In genomic region chr3:79358327-79358726, GRCh38 we compare ENCODE assay signal across 18 cellular contexts.
A peak's percentile ranks its signal among the peaks of the same experiment; 100 is the strongest.
DNase-seq lines count a peak whose midpoint lies in the region; ATAC-seq and TF ChIP-seq lines count a peak whose summit lies in the region.
"Had no signal": no experiment of that assay in that cellular context is flagged by ENCODE, and none has a peak within 500 bp of the region (broad histone marks: within the 10 kb centered on the region; RNA-seq: fewer than 3 reads in every experiment).

No MANE protein-coding gene starts in this region.

- H3K4me3 ChIP-seq in GM23338 (no peak overlapping the region), prostate gland (no peak overlapping the region), spleen (no peak overlapping the region)
- H3K4me3 ChIP-seq: A549; BLaER1 treated with 17β-estradiol and CSF1 and Interleukin-3, amounts not matched to agents 10 nM and 100 nM had no signal

- H3K4me3 Mint-ChIP-seq in GM23338 = no peak overlapping the region
- no peak overlapping the region for H3K4me3 Mint-ChIP-seq in nephron progenitor cell
- H3K4me3 Mint-ChIP-seq: B cell; CD4-positive, alpha-beta T cell; CD8-positive, alpha-beta T cell had no signal

- no peaks in the 10 kb centered on the region for H3K79me2 ChIP-seq in GM23338 (replicated peaks; ENCODE audit: insufficient read depth)

- H3K27ac Mint-ChIP-seq in GM23338 (0 out of 2 replicates have a peak overlapping the region, but pooled peaks have one; percentile 24), nephron progenitor cell (peak overlapping the region; percentile 13)
- H3K27ac Mint-ChIP-seq: B cell; CD4-positive, alpha-beta T cell; CD8-positive, alpha-beta T cell had no signal

- no peak overlapping the region for H3K4me2 ChIP-seq in GM23338
- H3K4me2 ChIP-seq: A549; BLaER1 treated with 17β-estradiol and CSF1 and Interleukin-3, amounts not matched to agents 10 nM and 100 nM had no signal

- no peaks in the 10 kb centered on the region for H3K27me3 ChIP-seq in GM23338 (ENCODE audit: insufficient read depth)
- H3K27me3 ChIP-seq in prostate gland (replicated peaks; ENCODE audit: insufficient read depth) = no peaks in the 10 kb centered on the region
- H3K27me3 ChIP-seq in spleen (replicated peaks in 1 of 7) = no peaks in the 10 kb centered on the region
- H3K27me3 ChIP-seq: BLaER1 treated with 17β-estradiol and CSF1 and Interleukin-3, amounts not matched to agents 10 nM and 100 nM had no signal

- intact Hi-C loops in prostate gland (cut with DNase I) = no loop called here
- intact Hi-C loops in spleen (cut with DNase I; ENCODE audit: low total_unique reads) = no loop called here

- H3K36me3 Mint-ChIP-seq in GM23338 (ENCODE audit: low read depth) = no peaks in the 10 kb centered on the region
- H3K36me3 Mint-ChIP-seq in nephron progenitor cell (ENCODE audit: low read depth) = no peaks in the 10 kb centered on the region
- H3K36me3 Mint-ChIP-seq: CD8-positive, alpha-beta T cell had no signal

- H3K4me1 Mint-ChIP-seq in GM23338 (peaks cover 17% of the 10 kb centered on the region; the same call in 2 of the 3 replicates), nephron progenitor cell (no peaks in the 10 kb centered on the region)
- H3K4me1 Mint-ChIP-seq: B cell had no signal

- H3K4me1 ChIP-seq in GM23338 (ENCODE audit: insufficient read depth) (no peaks in the 10 kb centered on the region), prostate gland (replicated peaks) (no peaks in the 10 kb centered on the region), spleen (no peaks in the 10 kb centered on the region)
- H3K4me1 ChIP-seq: A549; BLaER1 treated with 17β-estradiol and CSF1 and Interleukin-3, amounts not matched to agents 10 nM and 100 nM; Caco-2 had no signal

- H3F3A ChIP-seq in GM23338 (replicated peaks; ENCODE audit: low read depth) = no peaks in the 10 kb centered on the region

- 20% methylated on average over 4 of the region's 4 CpGs for WGBS in prostate gland
- WGBS in spleen, 5 donors = 61 to 83% (median 77%) methylated on average over 4 of the region's 4 CpGs

- TF ChIP-seq CTCF in GM23338 (conservative IDR thresholded peaks at IDR 0.05; ENCODE audit: low read depth in 2 of 2) (no peak), nephron progenitor cell (IDR thresholded peaks at IDR 0.05) (no peak), prostate gland (IDR thresholded peaks at IDR 0.05) (no peak), spleen (IDR thresholded peaks at IDR 0.05 in 8 of 11, conservative IDR thresholded peaks at IDR 0.05 in 3 of 11) (no peak)

- H3K9me2 ChIP-seq in GM23338 (ENCODE audit: insufficient read depth) = no peaks in the 10 kb centered on the region

- H3K9me3 Mint-ChIP-seq in GM23338 = no peaks in the 10 kb centered on the region
- no peaks in the 10 kb centered on the region for H3K9me3 Mint-ChIP-seq in nephron progenitor cell
- H3K9me3 Mint-ChIP-seq: CD8-positive, alpha-beta T cell had no signal

- no peak overlapping the region for H2AFZ ChIP-seq in GM23338

- TF ChIP-seq POLR2A in prostate gland (IDR thresholded peaks at IDR 0.05) (no peak), spleen (IDR thresholded peaks at IDR 0.05) (no peak)

- ATAC-seq in GM23338 = no peak
- ATAC-seq: A549; CD8-positive, alpha-beta T cell had no signal

- H3K27me3 Mint-ChIP-seq in GM23338 (ENCODE audit: insufficient read depth, low read depth, poor library complexity) = no peaks in the 10 kb centered on the region
- H3K27me3 Mint-ChIP-seq in nephron progenitor cell (ENCODE audit: low read depth, poor library complexity) = no peaks in the 10 kb centered on the region
- H3K27me3 Mint-ChIP-seq: B cell; CD4-positive, alpha-beta T cell had no signal

- no peaks in the 10 kb centered on the region for H4K20me1 ChIP-seq in GM23338 (replicated peaks; ENCODE audit: insufficient read depth)
- H4K20me1 ChIP-seq: BLaER1 treated with 17β-estradiol and CSF1 and Interleukin-3, amounts not matched to agents 10 nM and 100 nM had no signal

- H3K9me3 ChIP-seq in prostate gland (no peaks in the 10 kb centered on the region), spleen (no peaks in the 10 kb centered on the region)
- H3K9me3 ChIP-seq: A549; BLaER1 treated with 17β-estradiol and CSF1 and Interleukin-3, amounts not matched to agents 10 nM and 100 nM; Caco-2 had no signal

- no peak for DNase-seq in GM23338 (ENCODE audit: low spot score)
- no peak for DNase-seq in nephron progenitor cell
- peak; percentile 36 for DNase-seq in prostate gland (ENCODE audit: low spot score)
- no peak for DNase-seq in NK-92 (lab: John Stamatoyannopoulos, UW; ENCODE audit: unreplicated experiment)
- DNase-seq in spleen = no peak
- no peak for DNase-seq in NCI-H2029 (lab: John Stamatoyannopoulos, UW)
- DNase-seq: AML-193; Caco-2; Calu3; CD4-positive, alpha-beta T cell; CD8-positive, alpha-beta T cell; DMS79 treated with DMSO at 0.1 percent for 48 hours; GF-D8 had no signal

- H3K27ac ChIP-seq in GM23338 (ENCODE audit: low read depth) (no peak overlapping the region), prostate gland (no peak overlapping the region), spleen (no peak overlapping the region)
- H3K27ac ChIP-seq: 22Rv1; A549; BLaER1 treated with 17β-estradiol and CSF1 and Interleukin-3, amounts not matched to agents 10 nM and 100 nM; C4-2B had no signal

- H3K36me3 ChIP-seq in GM23338 (ENCODE audit: insufficient read depth) (no peaks in the 10 kb centered on the region), prostate gland (no peaks in the 10 kb centered on the region), spleen (no peaks in the 10 kb centered on the region)
- H3K36me3 ChIP-seq: BLaER1 treated with 17β-estradiol and CSF1 and Interleukin-3, amounts not matched to agents 10 nM and 100 nM had no signal

TF ChIP-seq in GM23338, 12 proteins besides CTCF, POLR2A, EP300 and RAD21 (continues in another document):
- TF ChIP-seq NANOG (IDR thresholded peaks at IDR 0.05; ENCODE audit: borderline replicate concordance) (no peak), POLR2AphosphoS5 (IDR thresholded peaks at IDR 0.05; ENCODE audit: low read depth) (no peak), JUNB (IDR thresholded peaks at IDR 0.05; ENCODE audit: unreplicated experiment) (no peak), ETS1 (IDR thresholded peaks at IDR 0.05) (no peak), ZNF331 (CRISPR knock-in tag; IDR thresholded peaks at IDR 0.05; ENCODE audit: low read depth) (no peak)
